Comparison of ENCODE assay signal across 8 cellular contexts in genomic region chr9:129964901-129965734, GRCh38.
A peak's percentile ranks its signal among the peaks of the same experiment; 100 is the strongest.
DNase-seq lines count a peak whose midpoint lies in the region; ATAC-seq and TF ChIP-seq lines count a peak whose summit lies in the region.

No MANE protein-coding gene starts in this region.

- intact Hi-C loops in testis (cut with DNase I; ENCODE audit: low total_unique reads): no loop called here

- no peak for ATAC-seq in HG03442 (IDR thresholded peaks at IDR 0.05; ENCODE audit: unreplicated experiment)

- DNase-seq in T-helper 1 cell (no peak), astrocyte of the hippocampus (ENCODE audit: low read depth, low spot score) (peak; percentile 81), islet precursor cell (peak; percentile 57), testis (peak; percentile 42), NCI-H345 (lab: John Stamatoyannopoulos, UW) (no peak), NCI-H1092 treated with DMSO at 0.1 percent for 48 hours (lab: John Stamatoyannopoulos, UW) (no peak)

- H3K4me1 Mint-ChIP-seq in T-helper 1 cell treated with Interleukin-12 subunit alpha and Interleukin-12 subunit beta and Interleukin-4 antibody, amounts not matched to agents 30 μg/mL and 1 μg/mL, for 36 hours (ENCODE audit: low read depth): peaks cover 55% of the 10 kb centered on the region

- no peak for TF ChIP-seq POLR2A in testis (IDR thresholded peaks at IDR 0.05)

- no peak overlapping the region for H3K4me3 Mint-ChIP-seq in T-helper 1 cell treated with Interleukin-12 subunit alpha and Interleukin-12 subunit beta and Interleukin-4 antibody, amounts not matched to agents 30 μg/mL and 1 μg/mL, for 36 hours

- H3K36me3 ChIP-seq in testis (ENCODE audit: low read depth, missing control alignments): no peaks in the 10 kb centered on the region

- H3K27ac ChIP-seq in testis: peak overlapping the region; percentile 89 to 91

- H3K27me3 ChIP-seq in testis: no peaks in the 10 kb centered on the region

- no peaks in the 10 kb centered on the region for H3K27me3 Mint-ChIP-seq in T-helper 1 cell treated with Interleukin-12 subunit alpha and Interleukin-12 subunit beta and Interleukin-4 antibody, amounts not matched to agents 30 μg/mL and 1 μg/mL, for 36 hours (ENCODE audit: low read depth)

- no peaks in the 10 kb centered on the region for H3K9me3 ChIP-seq in testis

- WGBS in testis, 2 donors: 73 to 74% methylated on average over 21 of the region's 21 CpGs

- no peaks in the 10 kb centered on the region for H3K9me3 Mint-ChIP-seq in T-helper 1 cell treated with Interleukin-12 subunit alpha and Interleukin-12 subunit beta and Interleukin-4 antibody, amounts not matched to agents 30 μg/mL and 1 μg/mL, for 36 hours

- H3K4me3 ChIP-seq in testis: no peak overlapping the region

- TF ChIP-seq CTCF in testis (IDR thresholded peaks at IDR 0.05): no peak

- peak overlapping the region; percentile 89 for H3K27ac Mint-ChIP-seq in T-helper 1 cell treated with Interleukin-12 subunit alpha and Interleukin-12 subunit beta and Interleukin-4 antibody, amounts not matched to agents 30 μg/mL and 1 μg/mL, for 36 hours

- peaks cover 36% of the 10 kb centered on the region for H3K36me3 Mint-ChIP-seq in T-helper 1 cell treated with Interleukin-12 subunit alpha and Interleukin-12 subunit beta and Interleukin-4 antibody, amounts not matched to agents 30 μg/mL and 1 μg/mL, for 36 hours (ENCODE audit: low read depth)

- H3K4me1 ChIP-seq in testis: peaks cover 41% of the 10 kb centered on the region

Comparison
In these comparisons a context has a peak if more than half of its experiments do, and no peak if none do; other contexts are left out.
1. DNase-seq: peak in astrocyte of the hippocampus (single experiment), islet precursor cell (single experiment) and testis (single experiment); none in T-helper 1 cell (0 of 5), NCI-H345 (single experiment) and NCI-H1092 treated with DMSO at 0.1 percent for 48 hours (single experiment).